ENCODE assay signal across 25 cellular contexts in genomic region chr2:65613968-65614555, GRCh38.
"Had no signal": no experiment of that assay in that cellular context is flagged by ENCODE, and none has a peak within 500 bp of the region (broad histone marks: within the 10 kb centered on the region; RNA-seq: fewer than 3 reads in every experiment).

No MANE protein-coding gene starts in this region.

- H3K36me3 ChIP-seq: lower lobe of right lung, stomach, suprapubic skin, tibial nerve had no signal

- H3K4me3 Mint-ChIP-seq: activated T-cell treated with anti-CD3 and anti-CD28 coated beads, Interleukin-2, amount 50 U/mL, for 24 hours; activated T-helper 17 cell treated with anti-CD3 and anti-CD28 coated beads, Interleukin-2, amount 50 U/mL, for 72 hours; brain; dendritic cell treated with granulocyte-macrophage colony-stimulating factor and Interleukin-4, amounts not matched to agents 40 ng/mL and 50 ng/mL, for 4 days; naive thymus-derived CD4-positive, alpha-beta T cell; neural crest cell; stimulated activated effector memory CD8-positive, alpha-beta T cell treated with anti-CD3 and anti-CD28 coated beads, Interleukin-12 subunit alpha, Interleukin-12 subunit beta, amount 100 ng/mL, for 72 hours had no signal

- DNase-seq: activated CD4-positive, CD25-positive, alpha-beta regulatory T cell treated with anti-CD3 and anti-CD28 coated beads, Interleukin-2, amount 50 U/mL, for 72 hours; activated CD8-positive, alpha-beta memory T cell treated with anti-CD3 and anti-CD28 coated beads for 24 hours; activated CD8-positive, alpha-beta memory T cell treated with anti-CD3 and anti-CD28 coated beads, Interleukin-2, amount 50 U/mL, for 4 hours; activated T-cell treated with anti-CD3 and anti-CD28 coated beads, Interleukin-2, amount 50 U/mL, for 24 hours; aorta; caudate nucleus; effector CD4-positive, alpha-beta T cell; foreskin fibroblast; lower lobe of right lung; naive thymus-derived CD4-positive, alpha-beta T cell; occipital lobe; small intestine; stimulated activated CD4-positive, alpha-beta T cell treated with anti-CD3 and anti-CD28 coated beads, Interleukin-2, amount 100 ng/mL, for 24 hours; stomach had no signal

- H3K9me3 Mint-ChIP-seq: activated naive CD4-positive, alpha-beta T cell treated with anti-CD3 and anti-CD28 coated beads, Interleukin-2, amount 50 U/mL, for 72 hours; activated T-cell treated with anti-CD3 and anti-CD28 coated beads, Interleukin-2, amount 50 U/mL, for 24 hours; activated T-helper 17 cell treated with anti-CD3 and anti-CD28 coated beads, Interleukin-2, amount 50 U/mL, for 72 hours; dendritic cell treated with granulocyte-macrophage colony-stimulating factor and Interleukin-4, amounts not matched to agents 40 ng/mL and 50 ng/mL, for 4 days; naive thymus-derived CD4-positive, alpha-beta T cell; stimulated activated effector memory CD8-positive, alpha-beta T cell treated with anti-CD3 and anti-CD28 coated beads, Interleukin-12 subunit alpha, Interleukin-12 subunit beta, amount 100 ng/mL, for 72 hours had no signal

- ATAC-seq: activated naive CD4-positive, alpha-beta T cell treated with anti-CD3 and anti-CD28 coated beads, Interleukin-2, amount 50 U/mL, for 72 hours; activated T-helper 17 cell treated with anti-CD3 and anti-CD28 coated beads, Interleukin-2, amount 50 U/mL, for 72 hours; left lobe of liver; lower lobe of right lung; naive thymus-derived CD4-positive, alpha-beta T cell; sciatic nerve; stimulated activated effector memory CD8-positive, alpha-beta T cell treated with anti-CD3 and anti-CD28 coated beads, Interleukin-12 subunit alpha, Interleukin-12 subunit beta, amount 100 ng/mL, for 72 hours had no signal

- H3K27ac ChIP-seq: lower lobe of right lung, stomach, suprapubic skin, tibial nerve, VCaP had no signal

- H3K27ac Mint-ChIP-seq: activated naive CD4-positive, alpha-beta T cell treated with anti-CD3 and anti-CD28 coated beads, Interleukin-2, amount 50 U/mL, for 72 hours; activated T-cell treated with anti-CD3 and anti-CD28 coated beads, Interleukin-2, amount 50 U/mL, for 24 hours; activated T-helper 17 cell treated with anti-CD3 and anti-CD28 coated beads, Interleukin-2, amount 50 U/mL, for 72 hours; dendritic cell treated with granulocyte-macrophage colony-stimulating factor and Interleukin-4, amounts not matched to agents 40 ng/mL and 50 ng/mL, for 4 days; stimulated activated effector memory CD8-positive, alpha-beta T cell treated with anti-CD3 and anti-CD28 coated beads, Interleukin-12 subunit alpha, Interleukin-12 subunit beta, amount 100 ng/mL, for 72 hours had no signal

- H3K36me3 Mint-ChIP-seq: activated naive CD4-positive, alpha-beta T cell treated with anti-CD3 and anti-CD28 coated beads, Interleukin-2, amount 50 U/mL, for 72 hours; brain; naive thymus-derived CD4-positive, alpha-beta T cell; stimulated activated effector memory CD8-positive, alpha-beta T cell treated with anti-CD3 and anti-CD28 coated beads, Interleukin-12 subunit alpha, Interleukin-12 subunit beta, amount 100 ng/mL, for 72 hours had no signal

- H3K27me3 Mint-ChIP-seq: activated T-helper 17 cell treated with anti-CD3 and anti-CD28 coated beads, Interleukin-2, amount 50 U/mL, for 72 hours; brain had no signal

- H3K4me1 Mint-ChIP-seq: activated T-helper 17 cell treated with anti-CD3 and anti-CD28 coated beads, Interleukin-2, amount 50 U/mL, for 72 hours; naive thymus-derived CD4-positive, alpha-beta T cell; stimulated activated effector memory CD8-positive, alpha-beta T cell treated with anti-CD3 and anti-CD28 coated beads, Interleukin-12 subunit alpha, Interleukin-12 subunit beta, amount 100 ng/mL, for 72 hours had no signal

- H3K4me3 ChIP-seq: lower lobe of right lung, stomach, suprapubic skin, tibial nerve had no signal

- H3K4me1 ChIP-seq: lower lobe of right lung, tibial nerve had no signal

- H3K9me3 ChIP-seq: lower lobe of right lung, stomach, suprapubic skin, tibial nerve had no signal

- H3K27me3 ChIP-seq: suprapubic skin, tibial nerve had no signal
